10 cellular contexts compared by ENCODE assay signal in the genomic region with DNA sequence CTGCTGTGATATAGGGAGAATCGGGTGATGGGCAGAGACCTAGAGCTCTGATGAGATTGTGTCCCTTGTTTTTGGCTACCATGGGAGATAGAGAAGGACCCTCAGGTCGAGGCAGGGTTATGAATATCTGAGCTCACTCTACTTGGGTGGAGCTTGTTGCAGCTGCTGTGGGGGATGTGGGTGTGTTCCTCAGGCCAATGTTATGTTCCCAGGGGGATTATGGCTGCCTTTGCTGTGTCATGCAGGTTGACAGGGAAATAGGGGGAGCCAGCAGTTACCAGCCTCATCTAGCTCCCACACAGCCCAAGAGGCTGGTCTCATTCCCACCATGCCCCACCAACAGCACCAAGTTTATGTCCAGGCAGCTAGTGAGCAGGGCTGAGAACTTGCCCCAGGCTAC.
"Had no signal": no experiment of that assay in that cellular context is flagged by ENCODE, and none has a peak within 500 bp of the region (broad histone marks: within the 10 kb centered on the region; RNA-seq: fewer than 3 reads in every experiment).

No MANE protein-coding gene starts in this region.

- H3K36me3 ChIP-seq: WERI-Rb-1 had no signal

- ATAC-seq: activated CD8-positive, alpha-beta T cell treated with anti-CD3 and anti-CD28 coated beads, Interleukin-2, amount 10 ng/mL, durations not matched to agents 7 days and 5 days; esophagus mucosa; right cardiac atrium had no signal

- H3K27ac ChIP-seq: WERI-Rb-1 had no signal

- DNase-seq: activated CD4-positive, alpha-beta T cell treated with anti-CD3 and anti-CD28 coated beads for 48 hours; activated CD8-positive, alpha-beta memory T cell treated with anti-CD3 and anti-CD28 coated beads, Interleukin-2, amount 50 U/mL, for 48 hours; activated CD8-positive, alpha-beta T cell treated with anti-CD3 and anti-CD28 coated beads, Interleukin-2, amount 10 ng/mL, durations not matched to agents 7 days and 5 days; activated naive CD4-positive, alpha-beta T cell treated with Interleukin-2 at 50 U/mL for 16 hours; right cardiac atrium; T-helper 9 cell; trophoblast cell; WERI-Rb-1 had no signal

- H3K4me2 ChIP-seq: smooth muscle cell had no signal

- H3K4me3 ChIP-seq: smooth muscle cell had no signal
